ENCODE assay signal across 8 cellular contexts in the genomic region with DNA sequence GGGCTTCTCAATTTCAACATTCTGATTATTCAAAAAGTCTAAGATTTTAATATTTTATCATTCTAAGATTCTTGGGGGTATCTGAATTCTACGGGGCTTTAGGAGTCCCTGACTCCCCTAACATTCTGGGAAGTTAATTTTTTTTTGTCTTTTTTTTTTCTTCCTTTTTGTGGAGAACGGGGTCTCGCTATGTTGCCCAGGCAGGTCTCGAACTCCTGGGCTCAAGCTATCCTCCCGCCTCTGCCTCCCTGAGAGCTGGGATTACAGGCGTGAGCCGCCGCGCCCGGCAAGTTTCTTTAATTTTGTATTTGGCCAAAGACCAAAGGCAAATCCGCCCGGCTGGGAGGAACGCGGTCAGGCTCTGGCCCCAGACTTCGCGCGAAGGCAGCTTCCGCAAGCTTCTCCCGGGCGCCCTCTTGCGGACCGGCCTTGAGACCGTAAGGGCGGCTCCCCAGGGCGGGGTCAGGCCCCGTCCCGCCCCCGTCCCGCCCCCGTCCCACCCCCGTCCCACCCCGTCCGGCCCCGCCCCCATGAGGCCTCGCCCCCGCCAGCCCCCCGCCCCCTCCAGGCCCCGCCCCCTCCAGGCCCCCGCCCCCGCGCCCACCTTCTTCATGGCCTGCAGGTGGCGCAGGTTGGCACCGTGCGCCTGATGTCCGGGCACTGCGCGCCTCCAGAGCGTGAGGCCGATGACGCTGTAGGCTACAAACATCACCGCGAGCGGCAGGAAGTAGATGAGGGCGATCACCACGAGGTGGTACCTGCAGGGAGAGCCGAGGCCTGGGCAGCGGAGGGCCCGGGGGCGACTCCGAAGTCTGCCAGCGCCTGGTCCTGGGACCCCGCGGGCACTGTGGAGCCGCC. TPM values are rescaled to one million over a fixed set of nuclear protein-coding genes. Genes with fewer than 3 reads are reported as not detected.
A peak's percentile ranks its signal among the peaks of the same experiment; 100 is the strongest.
DNase-seq lines count a peak whose midpoint lies in the region; ATAC-seq and TF ChIP-seq lines count a peak whose summit lies in the region.

No MANE protein-coding gene starts in this region.

- peak overlapping the region; percentile 87 for H2AFZ ChIP-seq in PC-3 (ENCODE audit: low read length)

- peak; percentile 61 for TF ChIP-seq CTCF in PC-3 (conservative IDR thresholded peaks at IDR 0.05; ENCODE audit: low read depth, low read length)
- TF ChIP-seq CTCF in esophagus squamous epithelium (IDR thresholded peaks at IDR 0.05) = peak; percentile 54 to 84 (median 62)
- peak; percentile 80 for TF ChIP-seq CTCF in natural killer cell (IDR thresholded peaks at IDR 0.05)

- TF ChIP-seq POLR2A in esophagus squamous epithelium (IDR thresholded peaks at IDR 0.05) = peak in 1 of 4 donors; percentile 36

- no TSS peak for BruUV-seq in PC-3 (replicated peaks; lab: Mats Ljungman, UMichigan)

- H3K27me3 ChIP-seq in PC-3 (ENCODE audit: low read length) (no peaks in the 10 kb centered on the region), esophagus squamous epithelium (no peaks in the 10 kb centered on the region)

- 8 to 14% methylated on average over 13 to 14 of the region's 64 CpGs for WGBS in esophagus squamous epithelium, 2 donors

- CTCF ChIA-PET in PC-3 (lab: Charles Lee) = interaction anchor here (0.6 to 2.2 kb wide), 29 partner anchors 11 to 970 kb away, joined by 3 to 18 read pairs (median 4); no protein-coding TSS in a partner anchor

- H3K9me3 Mint-ChIP-seq in natural killer cell = no peaks in the 10 kb centered on the region
- H3K9me3 Mint-ChIP-seq in stimulated activated naive B cell treated with anti-CD40 and anti-IgM and Interleukin-4, amounts not matched to agents 10 μg/mL and 1 μg/mL and 100 μg/mL, for 72 hours = no peaks in the 10 kb centered on the region

- H3K4me1 Mint-ChIP-seq in natural killer cell = peaks cover 7 to 23% of the 10 kb centered on the region in 2 donors
- peaks cover 19 to 47% of the 10 kb centered on the region in 2 donors for H3K4me1 Mint-ChIP-seq in stimulated activated naive B cell treated with anti-CD40 and anti-IgM and Interleukin-4, amounts not matched to agents 10 μg/mL and 1 μg/mL and 100 μg/mL, for 72 hours

- H3K36me3 Mint-ChIP-seq in natural killer cell = no peaks in the 10 kb centered on the region
- peaks cover 7 to 9% of the 10 kb centered on the region in 2 donors for H3K36me3 Mint-ChIP-seq in stimulated activated naive B cell treated with anti-CD40 and anti-IgM and Interleukin-4, amounts not matched to agents 10 μg/mL and 1 μg/mL and 100 μg/mL, for 72 hours

- no peaks in the 10 kb centered on the region for H4K20me1 ChIP-seq in PC-3 (ENCODE audit: low read length)

- peak overlapping the region; percentile 60 for H3K9ac ChIP-seq in PC-3 (ENCODE audit: low read length)

- H3K9me3 ChIP-seq in PC-3 (ENCODE audit: low read length) (no peaks in the 10 kb centered on the region), esophagus squamous epithelium (no peaks in the 10 kb centered on the region)

- intact Hi-C loops in PC-3 (cut with micrococcal nuclease) (loop anchor here (1.0 to 5.0 kb wide), 3 partner anchors 38 to 171 kb away; no protein-coding TSS in a partner anchor), esophagus squamous epithelium (cut with DNase I) (no loop called here), natural killer cell (cut with micrococcal nuclease) (loop anchor here (5.0 kb wide), 2 partner anchors 99 to 451 kb away; a partner anchor contains a TSS)

- no peaks in the 10 kb centered on the region for H3K27me3 Mint-ChIP-seq in natural killer cell (ENCODE audit: low read depth in 2 of 2)
- peaks cover 0 to 4% of the 10 kb centered on the region in 2 donors for H3K27me3 Mint-ChIP-seq in stimulated activated naive B cell treated with anti-CD40 and anti-IgM and Interleukin-4, amounts not matched to agents 10 μg/mL and 1 μg/mL and 100 μg/mL, for 72 hours

- H3K27ac ChIP-seq in PC-3 (ENCODE audit: low read length) (peak overlapping the region; percentile 28), esophagus squamous epithelium (peak overlapping the region; percentile 78 to 94 (median 92))

- H3K4me3 Mint-ChIP-seq in natural killer cell = peak overlapping the region; percentile 82
- H3K4me3 Mint-ChIP-seq in stimulated activated naive B cell treated with anti-CD40 and anti-IgM and Interleukin-4, amounts not matched to agents 10 μg/mL and 1 μg/mL and 100 μg/mL, for 72 hours = peak overlapping the region; percentile 78 to 88

- ATAC-seq in GM21723 (IDR thresholded peaks at IDR 0.05; ENCODE audit: unreplicated experiment) (peak; percentile 78), PC-3 (peak; percentile 82), natural killer cell (peak; percentile 91 to 96 (median 91))
- peak; percentile 89 for ATAC-seq in stimulated activated naive B cell treated with anti-CD40 and anti-IgM and Interleukin-4, amounts not matched to agents 10 μg/mL and 1 μg/mL and 100 μg/mL, for 72 hours (replicated peaks)

- no peaks in the 10 kb centered on the region for H3K79me2 ChIP-seq in PC-3 (ENCODE audit: low read length)

- DNase-seq in Daoy (ENCODE audit: low read depth) (peak; percentile 93), KBM-7 (peak; percentile 86), PC-3 (peak; percentile 99), esophagus squamous epithelium (lab: John Stamatoyannopoulos, UW) (peak; percentile 73), natural killer cell (peak; percentile 90)
- DNase-seq in activated T-cell treated with anti-CD3 and anti-CD28 coated beads, Interleukin-2, amount 50 U/mL, for 48 hours = peak; percentile 92 to 93
- peak; percentile 84 for DNase-seq in stimulated activated naive B cell treated with anti-CD40 and anti-IgM and Interleukin-4, amounts not matched to agents 10 μg/mL and 1 μg/mL and 100 μg/mL, for 72 hours

- in situ Hi-C loops in KBM-7 (cut with MboI; ENCODE audit: low pct_unique_long_range_greater_than_20kb, low sequenced_read_pairs) = no loop called here

- H3F3A ChIP-seq in PC-3 (ENCODE audit: low read length, unreplicated experiment) = no peaks in the 10 kb centered on the region

- POLR2A ChIA-PET in PC-3 (lab: Charles Lee; ENCODE audit: unreplicated experiment) = interaction anchor here (0.5 to 0.6 kb wide), 4 partner anchors 41 to 1076 kb away, joined by 3 to 8 read pairs (median 6); a partner anchor contains a TSS

- peaks cover 30% of the 10 kb centered on the region for H3K4me1 ChIP-seq in PC-3 (ENCODE audit: insufficient read depth, low read length)
- peaks cover 20 to 82% (median 34%) of the 10 kb centered on the region in 3 donors for H3K4me1 ChIP-seq in esophagus squamous epithelium

- peaks cover 6% of the 10 kb centered on the region for H3K36me3 ChIP-seq in PC-3 (ENCODE audit: low read depth, low read length)
- peaks cover 0 to 24% (median 0%) of the 10 kb centered on the region in 3 donors for H3K36me3 ChIP-seq in esophagus squamous epithelium

- peak overlapping the region; percentile 83 to 91 for H3K27ac Mint-ChIP-seq in natural killer cell
- peak overlapping the region; percentile 90 for H3K27ac Mint-ChIP-seq in stimulated activated naive B cell treated with anti-CD40 and anti-IgM and Interleukin-4, amounts not matched to agents 10 μg/mL and 1 μg/mL and 100 μg/mL, for 72 hours

- H3K9me2 ChIP-seq in PC-3 (replicated peaks; ENCODE audit: low read length) = no peaks in the 10 kb centered on the region

- H3K4me3 ChIP-seq in PC-3 (ENCODE audit: low read length) = peak overlapping the region; percentile 42; the same call in 1 of the 2 replicates
- peak overlapping the region; percentile 16 to 66 (median 45) for H3K4me3 ChIP-seq in esophagus squamous epithelium

- H3K4me2 ChIP-seq in PC-3 (ENCODE audit: low read length) = peak overlapping the region; percentile 73

RNA-seq across cellular contexts. Expression of a gene that starts 8.2 kb away (rescaled TPM):
- total RNA-seq in Daoy (2014; rRNA removed; shearing (Covaris generic)) = not detected in 2 replicates
- total RNA-seq in PC-3 (2014; rRNA removed) = 0.40 TPM in 1 of 2 replicates, not detected in the other
- total RNA-seq in esophagus squamous epithelium = 10 to 100 TPM in 1 of 4 donors, 1 to 10 TPM in 2, under 1 TPM in 1; 0.72 to 24.0 (median 4.4) TPM
- total RNA-seq in natural killer cell = not detected

RNA-seq across cellular contexts. Expression of a gene that starts 42.7 kb away (rescaled TPM):
- 1.6 and 4.6 TPM in 2 replicates for total RNA-seq in Daoy (2014; rRNA removed; shearing (Covaris generic))
- total RNA-seq in PC-3 (2014; rRNA removed) (186 and 212 TPM in 2 replicates), esophagus squamous epithelium (10 to 100 TPM in 3 of 4 donors, 1 to 10 TPM in 1; 3.6 to 24.0 (median 18.5) TPM), natural killer cell (1 to 10 TPM; 1.3 to 3.9 (median 2.1) TPM)

Comparison
In these comparisons a context has a peak if more than half of its experiments do, and no peak if none do; other contexts are left out.
1. Peak in every context shown above with its lines: DNase-seq, ATAC-seq, H3K4me3 ChIP-seq and H3K27ac ChIP-seq.